Comparison of ENCODE assay signal across 24 cellular contexts in the genomic region with DNA sequence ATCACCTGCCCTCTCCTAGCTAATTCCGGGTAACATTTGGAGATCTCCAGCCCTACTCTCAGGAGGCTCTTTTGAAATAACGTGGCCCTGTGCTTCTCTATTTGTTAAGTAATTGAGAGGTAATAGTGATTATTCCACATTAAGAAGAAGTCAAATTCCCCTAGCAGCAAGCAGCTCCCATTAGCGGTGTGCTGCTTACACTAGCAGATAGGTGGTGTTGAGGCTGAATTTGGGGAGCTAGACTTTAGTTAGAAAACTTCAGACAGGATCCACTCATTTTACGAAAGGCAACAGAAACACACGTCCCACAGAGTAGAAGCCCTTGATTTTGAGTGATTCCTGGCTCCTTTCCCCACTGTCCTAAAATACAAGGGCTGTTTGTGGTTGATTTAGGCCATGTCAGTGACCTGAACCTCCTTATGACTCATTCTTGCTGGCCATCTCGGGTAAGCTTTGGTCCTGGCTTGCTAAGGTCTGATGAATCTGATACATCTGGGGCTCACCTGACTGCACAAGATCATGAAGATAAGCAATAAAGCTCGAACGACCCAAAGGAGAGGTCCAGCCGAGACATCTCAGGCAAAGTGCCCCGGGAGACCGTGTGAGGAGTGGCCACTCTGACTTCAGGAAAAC.
DNase-seq lines count a peak whose midpoint lies in the region; ATAC-seq, FAIRE-seq and TF ChIP-seq lines count a peak whose summit lies in the region.
"Had no signal": no experiment of that assay in that cellular context is flagged by ENCODE, and none has a peak within 500 bp of the region (broad histone marks: within the 10 kb centered on the region; RNA-seq: fewer than 3 reads in every experiment).

No MANE protein-coding gene starts in this region.

- H2BK15ac ChIP-seq in H1 (ENCODE audit: low read length), result no peak overlapping the region

- no peak overlapping the region for H2BK120ac ChIP-seq in H1 (replicated peaks; ENCODE audit: low read depth, low read length)

- TF ChIP-seq CTCF in AG10803 (conservative IDR thresholded peaks at IDR 0.05; ENCODE audit: low read length) (0 out of 2 replicates have a peak, but pooled peaks have one; percentile 10), H1 (IDR thresholded peaks at IDR 0.05; ENCODE audit: control extremely low read depth in 1 of 3, insufficient read depth in 1 of 3, low read depth in 1 of 3, low read length in 3 of 3) (peak in 2 of 3 experiments; percentile 15 to 44; a peak in 2 of 4 replicates)

- WGBS in H1 (ENCODE audit: extremely low coverage in 1 of 2, insufficient coverage in 1 of 2, insufficient read length in 1 of 2, insufficient replicate concordance in 2 of 2, low coverage in 1 of 2, low lambda C conversion rate in 2 of 2, missing lambda C conversion rate in 1 of 2), 2 experiments, result 68% methylated on average over 11 of the region's 11 CpGs; no CpG with 5 or more reads in 1 of the 2 experiments

- no peaks in the 10 kb centered on the region for H3K4me1 Mint-ChIP-seq in activated T-helper 2 cell treated with anti-CD3 and anti-CD28 coated beads, Interferon-gamma antibody, Interleukin-2, Interleukin-4, amounts not matched to agents 10 μg/mL and 5 μg/mL and 100 μg/mL, durations not matched to agents 14 hours and 24 hours and 36 hours (ENCODE audit: low read depth)

- no peak overlapping the region for H3K56ac ChIP-seq in H1 (replicated peaks; ENCODE audit: insufficient read length, low read depth, low read length)

- CTCF ChIA-PET in H1 (lab: Charles Lee; ENCODE audit: partially characterized antibody), result interaction anchor here (0.8 to 1.8 kb wide), 14 partner anchors 9 to 769 kb away, joined by 3 to 9 read pairs (median 3); no protein-coding TSS in a partner anchor

- DNase-seq in AG10803 (ENCODE audit: low read depth) (no peak), M059J (ENCODE audit: low read depth) (peak; percentile 41), H1 (ENCODE audit: low read depth in 1 of 2, low spot score in 2 of 2) (no peak), kidney tubule cell (ENCODE audit: low spot score) (peak; percentile 63), MV-4-11 (lab: John Stamatoyannopoulos, UW) (no peak), OCI-M2 (lab: John Stamatoyannopoulos, UW; ENCODE audit: unreplicated experiment) (no peak)
- DNase-seq in activated T-helper 2 cell treated with anti-CD3 and anti-CD28 coated beads, Interferon-gamma antibody, Interleukin-2, Interleukin-4, amounts not matched to agents 10 μg/mL and 5 μg/mL and 100 μg/mL, durations not matched to agents 14 hours and 24 hours and 36 hours (ENCODE audit: low spot score), result no peak
- DNase-seq: Calu3; CD8-positive, alpha-beta T cell; DMS53; EL; H7; KG1; NCI-H1417 treated with DMSO at 0.1 percent for 48 hours; NCI-H2029; NCI-H2171 treated with DMSO at 0.1 percent for 48 hours; NCI-H446 treated with DMSO at 0.1 percent for 48 hours; NCI-H774; SIG-M5 had no signal

- H2BK12ac ChIP-seq in H1 (ENCODE audit: low read depth, low read length), result no peak overlapping the region

- H3K4me2 ChIP-seq in H1 (ENCODE audit: insufficient read depth in 1 of 2, low read depth in 2 of 2, low read length in 2 of 2), result no peak overlapping the region
- H3K4me2 ChIP-seq: A549; BLaER1 treated with 17β-estradiol and CSF1 and Interleukin-3, amounts not matched to agents 10 nM and 100 nM had no signal

- no peak overlapping the region for H3K9ac ChIP-seq in H1 (replicated peaks in 1 of 4; ENCODE audit: extremely low read depth in 1 of 4, low read depth in 3 of 4, low read length in 3 of 4)
- H3K9ac ChIP-seq: BLaER1 treated with 17β-estradiol and CSF1 and Interleukin-3, amounts not matched to agents 10 nM and 100 nM had no signal

- H3K4me1 ChIP-seq in H1 (replicated peaks in 1 of 4; ENCODE audit: control insufficient read depth in 3 of 4, insufficient read depth in 4 of 4, low read length in 3 of 4), result peaks cover 0 to 5% (median 0%) of the 10 kb centered on the region in 4 experiments; a peak in 1 of 7 replicates
- H3K4me1 ChIP-seq: A549; BLaER1 treated with 17β-estradiol and CSF1 and Interleukin-3, amounts not matched to agents 10 nM and 100 nM had no signal

- peaks cover 8% of the 10 kb centered on the region for H3K27me3 Mint-ChIP-seq in activated T-helper 2 cell treated with anti-CD3 and anti-CD28 coated beads, Interferon-gamma antibody, Interleukin-2, Interleukin-4, amounts not matched to agents 10 μg/mL and 5 μg/mL and 100 μg/mL, durations not matched to agents 14 hours and 24 hours and 36 hours (ENCODE audit: low read depth)

- TF ChIP-seq EP300 in H1 (IDR thresholded peaks at IDR 0.05; ENCODE audit: borderline replicate concordance in 1 of 2, low read depth in 2 of 2, low read length in 2 of 2), result no peak

- H3K23ac ChIP-seq in H1 (ENCODE audit: insufficient read length), result no peak overlapping the region

- no peak overlapping the region for H2BK5ac ChIP-seq in H1 (ENCODE audit: low read depth, low read length)

- peak; percentile 19 to 34; a peak in 2 of 4 replicates for TF ChIP-seq RAD21 in H1 (IDR thresholded peaks at IDR 0.05 in 1 of 2, conservative IDR thresholded peaks at IDR 0.05 in 1 of 2; ENCODE audit: low read depth in 2 of 2, low read length in 2 of 2)

- H3K27ac Mint-ChIP-seq in activated T-helper 2 cell treated with anti-CD3 and anti-CD28 coated beads, Interferon-gamma antibody, Interleukin-2, Interleukin-4, amounts not matched to agents 10 μg/mL and 5 μg/mL and 100 μg/mL, durations not matched to agents 14 hours and 24 hours and 36 hours, result no peak overlapping the region
- H3K27ac Mint-ChIP-seq: CD8-positive, alpha-beta T cell had no signal

- no peak overlapping the region for H4K91ac ChIP-seq in H1 (replicated peaks; ENCODE audit: insufficient read length, low read length)

- POLR2A ChIA-PET in H1 (lab: Charles Lee; ENCODE audit: partially characterized antibody), result interaction anchor here (0.6 kb wide), 1 partner anchor 40 kb away, joined by 3 read pairs; no protein-coding TSS in a partner anchor

- H3K36me3 ChIP-seq in H1 (ENCODE audit: control insufficient read depth in 2 of 4, insufficient read depth in 4 of 4, low read length in 3 of 4), result no peaks in the 10 kb centered on the region
- H3K36me3 ChIP-seq: BLaER1 treated with 17β-estradiol and CSF1 and Interleukin-3, amounts not matched to agents 10 nM and 100 nM had no signal

- H3K14ac ChIP-seq in H1 (ENCODE audit: insufficient read length), result no peak overlapping the region

- intact Hi-C loops in activated T-helper 2 cell treated with anti-CD3 and anti-CD28 coated beads, Interferon-gamma antibody, Interleukin-2, Interleukin-4, amounts not matched to agents 10 μg/mL and 5 μg/mL and 100 μg/mL, durations not matched to agents 14 hours and 24 hours and 36 hours (cut with micrococcal nuclease), result no loop called here

- H3K79me1 ChIP-seq in H1 (ENCODE audit: low read depth, low read length), result no peaks in the 10 kb centered on the region

- H3K18ac ChIP-seq in H1 (ENCODE audit: extremely low read depth, low read length), result no peak overlapping the region

- H3K79me2 ChIP-seq in H1 (ENCODE audit: control insufficient read depth in 1 of 2, insufficient read depth in 2 of 2, low read length in 2 of 2), result no peaks in the 10 kb centered on the region

- H3K27me3 ChIP-seq in H1 (replicated peaks in 1 of 4; ENCODE audit: control insufficient read depth in 3 of 4, extremely low read depth in 1 of 4, insufficient read depth in 3 of 4, low read length in 3 of 4), result peaks cover 35 to 81% (median 58%) of the 10 kb centered on the region in 4 experiments
- H3K27me3 ChIP-seq: BLaER1 treated with 17β-estradiol and CSF1 and Interleukin-3, amounts not matched to agents 10 nM and 100 nM had no signal

- peaks cover 1 to 4% of the 10 kb centered on the region in 2 experiments for H4K20me1 ChIP-seq in H1 (replicated peaks in 1 of 2; ENCODE audit: control insufficient read depth in 1 of 2, insufficient read depth in 2 of 2, low read length in 2 of 2)
- H4K20me1 ChIP-seq: BLaER1 treated with 17β-estradiol and CSF1 and Interleukin-3, amounts not matched to agents 10 nM and 100 nM had no signal

- H3K36me3 Mint-ChIP-seq in activated T-helper 2 cell treated with anti-CD3 and anti-CD28 coated beads, Interferon-gamma antibody, Interleukin-2, Interleukin-4, amounts not matched to agents 10 μg/mL and 5 μg/mL and 100 μg/mL, durations not matched to agents 14 hours and 24 hours and 36 hours (ENCODE audit: low read depth), result no peaks in the 10 kb centered on the region
- H3K36me3 Mint-ChIP-seq: CD8-positive, alpha-beta T cell had no signal

- H2AK5ac ChIP-seq in H1 (ENCODE audit: low read depth, low read length), result no peak overlapping the region

- no peak overlapping the region for H3K27ac ChIP-seq in H1 (ENCODE audit: low read depth, low read length)
- H3K27ac ChIP-seq: A549; BLaER1 treated with 17β-estradiol and CSF1 and Interleukin-3, amounts not matched to agents 10 nM and 100 nM; RWPE1 had no signal

- H4K8ac ChIP-seq in H1 (ENCODE audit: extremely low read depth, insufficient read depth, low read length), result no peak overlapping the region; the same call in 1 of the 2 replicates

- no peaks in the 10 kb centered on the region for H3K9me3 ChIP-seq in H1 (ENCODE audit: insufficient read depth in 2 of 2, low read depth in 1 of 2, low read length in 1 of 2)
- H3K9me3 ChIP-seq: A549; BLaER1 treated with 17β-estradiol and CSF1 and Interleukin-3, amounts not matched to agents 10 nM and 100 nM had no signal

- no peak overlapping the region for H4K5ac ChIP-seq in H1 (ENCODE audit: insufficient read length, low read depth, low read length)

- no peak for FAIRE-seq in H1 (lab: Jason Lieb, UNC)
- FAIRE-seq: A549 had no signal

- H3K4me3 ChIP-seq in AG10803 (ENCODE audit: low read length) (no peak overlapping the region), H1 (ENCODE audit: extremely low read depth in 1 of 4, insufficient read depth in 2 of 4, low read depth in 3 of 4, low read length in 4 of 4) (no peak overlapping the region)
- H3K4me3 ChIP-seq: A549; BLaER1 treated with 17β-estradiol and CSF1 and Interleukin-3, amounts not matched to agents 10 nM and 100 nM had no signal

- TF ChIP-seq POLR2A in H1 (IDR thresholded peaks at IDR 0.05; ENCODE audit: control extremely low read depth in 1 of 2, low read depth in 2 of 2, low read length in 2 of 2), result no peak

- no peaks in the 10 kb centered on the region for H3K23me2 ChIP-seq in H1 (ENCODE audit: low read depth, low read length)

- H2BK20ac ChIP-seq in H1 (ENCODE audit: low read length), result no peak overlapping the region

- no peak overlapping the region for H3K4me3 Mint-ChIP-seq in activated T-helper 2 cell treated with anti-CD3 and anti-CD28 coated beads, Interferon-gamma antibody, Interleukin-2, Interleukin-4, amounts not matched to agents 10 μg/mL and 5 μg/mL and 100 μg/mL, durations not matched to agents 14 hours and 24 hours and 36 hours (ENCODE audit: low read depth)
- H3K4me3 Mint-ChIP-seq: CD8-positive, alpha-beta T cell had no signal

- no peak overlapping the region for H2AFZ ChIP-seq in H1 (ENCODE audit: low read length)

- no peaks in the 10 kb centered on the region for H3K9me3 Mint-ChIP-seq in activated T-helper 2 cell treated with anti-CD3 and anti-CD28 coated beads, Interferon-gamma antibody, Interleukin-2, Interleukin-4, amounts not matched to agents 10 μg/mL and 5 μg/mL and 100 μg/mL, durations not matched to agents 14 hours and 24 hours and 36 hours
- H3K9me3 Mint-ChIP-seq: CD8-positive, alpha-beta T cell had no signal

- H3K4ac ChIP-seq in H1 (replicated peaks; ENCODE audit: insufficient read length, low read depth, low read length), result no peak overlapping the region

- no peak for ATAC-seq in GM19395 (IDR thresholded peaks at IDR 0.05; ENCODE audit: unreplicated experiment)
- ATAC-seq: A549; CD8-positive, alpha-beta T cell; SK-N-SH treated with all-trans-retinoic acid at 6 μM for 48 hours had no signal

Comparison
In these comparisons a context has a peak if more than half of its experiments do, and no peak if none do; other contexts are left out.
1. DNase-seq: peak in M059J (single experiment) and kidney tubule cell (single experiment); none in AG10803 (single experiment), H1 (0 of 2), MV-4-11 (single experiment), activated T-helper 2 cell treated with anti-CD3 and anti-CD28 coated beads, Interferon-gamma antibody, Interleukin-2, Interleukin-4, amounts not matched to agents 10 μg/mL and 5 μg/mL and 100 μg/mL, durations not matched to agents 14 hours and 24 hours and 36 hours (single experiment) and OCI-M2 (single experiment).